In the genomic region with DNA sequence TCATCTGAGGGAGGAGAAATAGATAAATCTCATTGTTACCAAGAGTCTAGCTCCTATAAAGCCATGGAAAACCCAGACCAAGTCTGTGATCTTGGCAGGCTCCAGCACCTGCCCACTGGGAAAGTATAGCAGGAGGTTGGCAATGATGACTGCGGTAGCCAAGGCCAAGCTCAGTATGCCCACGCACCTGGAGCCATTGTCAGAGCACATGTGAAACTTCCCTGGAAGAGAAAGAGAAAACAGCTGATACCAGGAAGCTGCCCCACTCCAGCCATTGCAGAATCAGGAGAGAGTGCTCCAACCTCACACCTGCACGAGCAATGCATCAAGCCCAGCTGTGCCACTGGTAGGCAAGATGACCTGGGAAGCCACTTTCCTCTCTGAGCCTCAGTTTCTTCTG, we compare ENCODE assay signal across 21 cellular contexts.
"Had no signal": no experiment of that assay in that cellular context is flagged by ENCODE, and none has a peak within 500 bp of the region (broad histone marks: within the 10 kb centered on the region; RNA-seq: fewer than 3 reads in every experiment).

No MANE protein-coding gene starts in this region.

- H3K9me3 Mint-ChIP-seq: activated naive CD4-positive, alpha-beta T cell treated with anti-CD3 and anti-CD28 coated beads, Interleukin-2, amount 50 U/mL, for 72 hours had no signal

- H3K4me3 Mint-ChIP-seq: activated CD4-positive, alpha-beta T cell treated with anti-CD3 and anti-CD28 coated beads for 36 hours; activated CD8-positive, alpha-beta memory T cell treated with anti-CD3 and anti-CD28 coated beads, Interleukin-2, amount 10 ng/mL, durations not matched to agents 7 days and 5 days; activated CD8-positive, alpha-beta T cell treated with anti-CD3 and anti-CD28 coated beads, Interleukin-2, amount 10 ng/mL, durations not matched to agents 7 days and 5 days; central memory CD8-positive, alpha-beta T cell; natural killer cell treated with Interleukin-12 subunit alpha and Interleukin-12 subunit beta and Interleukin-15 and Interleukin-18, amount 100 ng/mL, for 72 hours; stimulated activated naive B cell treated with anti-CD40 and anti-IgM and Interleukin-4, amounts not matched to agents 10 μg/mL and 1 μg/mL and 100 μg/mL, for 72 hours had no signal

- H3K27ac Mint-ChIP-seq: activated CD4-positive, alpha-beta T cell treated with anti-CD3 and anti-CD28 coated beads for 36 hours; activated CD8-positive, alpha-beta memory T cell treated with anti-CD3 and anti-CD28 coated beads, Interleukin-2, amount 10 ng/mL, durations not matched to agents 7 days and 5 days; activated CD8-positive, alpha-beta T cell treated with anti-CD3 and anti-CD28 coated beads, Interleukin-2, amount 10 ng/mL, durations not matched to agents 7 days and 5 days; activated naive CD4-positive, alpha-beta T cell treated with anti-CD3 and anti-CD28 coated beads, Interleukin-2, amount 50 U/mL, for 72 hours; natural killer cell treated with Interleukin-12 subunit alpha and Interleukin-12 subunit beta and Interleukin-15 and Interleukin-18, amount 100 ng/mL, for 72 hours; stimulated activated naive B cell treated with anti-CD40 and anti-IgM and Interleukin-4, amounts not matched to agents 10 μg/mL and 1 μg/mL and 100 μg/mL, for 72 hours had no signal

- H3K4me1 Mint-ChIP-seq: activated CD4-positive, alpha-beta T cell treated with anti-CD3 and anti-CD28 coated beads for 36 hours; activated CD8-positive, alpha-beta memory T cell treated with anti-CD3 and anti-CD28 coated beads, Interleukin-2, amount 10 ng/mL, durations not matched to agents 7 days and 5 days; central memory CD8-positive, alpha-beta T cell; stimulated activated naive B cell treated with anti-CD40 and anti-IgM and Interleukin-4, amounts not matched to agents 10 μg/mL and 1 μg/mL and 100 μg/mL, for 72 hours had no signal

- H3K36me3 Mint-ChIP-seq: activated CD8-positive, alpha-beta memory T cell treated with anti-CD3 and anti-CD28 coated beads, Interleukin-2, amount 10 ng/mL, durations not matched to agents 7 days and 5 days; activated naive CD4-positive, alpha-beta T cell treated with anti-CD3 and anti-CD28 coated beads, Interleukin-2, amount 50 U/mL, for 72 hours; natural killer cell treated with Interleukin-12 subunit alpha and Interleukin-12 subunit beta and Interleukin-15 and Interleukin-18, amount 100 ng/mL, for 72 hours; stimulated activated naive B cell treated with anti-CD40 and anti-IgM and Interleukin-4, amounts not matched to agents 10 μg/mL and 1 μg/mL and 100 μg/mL, for 72 hours had no signal

- ATAC-seq: activated CD4-positive, alpha-beta T cell treated with anti-CD3 and anti-CD28 coated beads for 36 hours; activated CD8-positive, alpha-beta memory T cell treated with anti-CD3 and anti-CD28 coated beads, Interleukin-2, amount 10 ng/mL, durations not matched to agents 7 days and 5 days; activated CD8-positive, alpha-beta T cell treated with anti-CD3 and anti-CD28 coated beads, Interleukin-2, amount 10 ng/mL, durations not matched to agents 7 days and 5 days; activated naive CD4-positive, alpha-beta T cell treated with anti-CD3 and anti-CD28 coated beads, Interleukin-2, amount 50 U/mL, for 72 hours; left lung; lower lobe of right lung; mucosa of descending colon; natural killer cell treated with Interleukin-12 subunit alpha and Interleukin-12 subunit beta and Interleukin-15 and Interleukin-18, amount 100 ng/mL, for 72 hours; stimulated activated naive B cell treated with anti-CD40 and anti-IgM and Interleukin-4, amounts not matched to agents 10 μg/mL and 1 μg/mL and 100 μg/mL, for 72 hours had no signal

- DNase-seq: activated CD4-positive, alpha-beta T cell treated with anti-CD3 and anti-CD28 coated beads for 36 hours; activated CD4-positive, CD25-positive, alpha-beta regulatory T cell; activated CD8-positive, alpha-beta memory T cell treated with anti-CD3 and anti-CD28 coated beads, Interleukin-2, amount 10 ng/mL, durations not matched to agents 7 days and 5 days; activated CD8-positive, alpha-beta T cell treated with anti-CD3 and anti-CD28 coated beads, Interleukin-2, amount 10 ng/mL, durations not matched to agents 7 days and 5 days; activated naive CD4-positive, alpha-beta T cell; activated T-cell treated with anti-CD3 and anti-CD28 coated beads, Interleukin-2, amount 50 U/mL, for 48 hours; colonic mucosa; effector CD8-positive, alpha-beta T cell; kidney glomerular epithelial cell; left lung; lower lobe of right lung; mesendoderm; mucosa of descending colon; stimulated activated CD4-positive, alpha-beta T cell treated with anti-CD3 and anti-CD28 coated beads, Interleukin-1b, Interleukin-23, amount 100 ng/mL, for 48 hours; stimulated activated naive B cell treated with anti-CD40 and anti-IgM and Interleukin-4, amounts not matched to agents 10 μg/mL and 1 μg/mL and 100 μg/mL, for 72 hours; stomach; thyroid gland; upper lobe of left lung had no signal

- H3K27me3 Mint-ChIP-seq: activated CD4-positive, alpha-beta T cell treated with anti-CD3 and anti-CD28 coated beads for 36 hours; activated CD8-positive, alpha-beta memory T cell treated with anti-CD3 and anti-CD28 coated beads, Interleukin-2, amount 10 ng/mL, durations not matched to agents 7 days and 5 days had no signal
